Comparison of ENCODE assay signal across 9 cellular contexts in genomic region chr12:12474471-12474928, GRCh38.
A peak's percentile ranks its signal among the peaks of the same experiment; 100 is the strongest.
DNase-seq lines count a peak whose midpoint lies in the region; ATAC-seq, FAIRE-seq and TF ChIP-seq lines count a peak whose summit lies in the region.
"Had no signal": no experiment of that assay in that cellular context is flagged by ENCODE, and none has a peak within 500 bp of the region (broad histone marks: within the 10 kb centered on the region; RNA-seq: fewer than 3 reads in every experiment).

No MANE protein-coding gene starts in this region.

- H3K79me2 ChIP-seq in H9 (ENCODE audit: insufficient read depth, low read length) (no peaks in the 10 kb centered on the region), SK-N-SH (ENCODE audit: insufficient read depth) (peaks cover 13% of the 10 kb centered on the region; the same call in 1 of the 2 replicates)

- H3K14ac ChIP-seq in H9 (ENCODE audit: insufficient read depth, low read length) = no peak overlapping the region

- POLR2A ChIA-PET in SK-N-SH (lab: Yijun Ruan, JAX) = no interaction called here

- H3K9me2 ChIP-seq in SK-N-SH = no peaks in the 10 kb centered on the region

- H3K27me3 Mint-ChIP-seq in H9 (ENCODE audit: low read depth) = no peaks in the 10 kb centered on the region; the same call in 1 of the 2 replicates
- no peaks in the 10 kb centered on the region for H3K27me3 Mint-ChIP-seq in activated CD4-positive, alpha-beta T cell treated with anti-CD3 and anti-CD28 coated beads, Interleukin-2, amount 10 ng/mL, durations not matched to agents 24 days and 14 days
- no peaks in the 10 kb centered on the region for H3K27me3 Mint-ChIP-seq in memory B cell
- no peaks in the 10 kb centered on the region for H3K27me3 Mint-ChIP-seq in chondrocyte (ENCODE audit: low read depth)

- H3K4me2 ChIP-seq in H9 (ENCODE audit: insufficient read depth, insufficient read length, low read length) = no peak overlapping the region
- no peak overlapping the region for H3K4me2 ChIP-seq in SK-N-SH

- peaks cover 12 to 17% of the 10 kb centered on the region in 2 experiments for H3K9me3 Mint-ChIP-seq in H9
- H3K9me3 Mint-ChIP-seq in activated CD4-positive, alpha-beta T cell treated with anti-CD3 and anti-CD28 coated beads, Interleukin-2, amount 10 ng/mL, durations not matched to agents 24 days and 14 days = no peaks in the 10 kb centered on the region
- H3K9me3 Mint-ChIP-seq in memory B cell = no peaks in the 10 kb centered on the region
- H3K9me3 Mint-ChIP-seq in chondrocyte (ENCODE audit: low read depth) = peaks cover 2% of the 10 kb centered on the region

- CTCF ChIA-PET in SK-N-SH (lab: Yijun Ruan, JAX) = interaction anchor here (2.4 kb wide), 1 partner anchor 98 kb away, joined by 6 read pairs; no protein-coding TSS in a partner anchor

- FAIRE-seq in D721Med (lab: Jason Lieb, UNC) = no peak

- H3K9me3 ChIP-seq in H9 (ENCODE audit: control insufficient read depth, low read depth, low read length) (no peaks in the 10 kb centered on the region), SK-N-SH (no peaks in the 10 kb centered on the region)
- H3K9me3 ChIP-seq: transverse colon had no signal

- intact Hi-C loops in activated CD4-positive, alpha-beta T cell treated with anti-CD3 and anti-CD28 coated beads, Interleukin-2, amount 10 ng/mL, durations not matched to agents 24 days and 14 days (cut with micrococcal nuclease) = loop anchor here (1.0 to 2.0 kb wide), 3 partner anchors 32 to 240 kb away; no protein-coding TSS in a partner anchor

- H3K4me1 Mint-ChIP-seq in H9 = peaks cover 3 to 17% of the 10 kb centered on the region in 2 experiments; a peak in 3 of 4 replicates
- peaks cover 53% of the 10 kb centered on the region for H3K4me1 Mint-ChIP-seq in activated CD4-positive, alpha-beta T cell treated with anti-CD3 and anti-CD28 coated beads, Interleukin-2, amount 10 ng/mL, durations not matched to agents 24 days and 14 days
- H3K4me1 Mint-ChIP-seq in memory B cell = peaks cover 19% of the 10 kb centered on the region
- H3K4me1 Mint-ChIP-seq in chondrocyte (ENCODE audit: low read depth) = peaks cover 4% of the 10 kb centered on the region

- H3K9ac ChIP-seq in H9 (ENCODE audit: extremely low read depth, insufficient read length, low read length) (no peak overlapping the region), SK-N-SH (no peak overlapping the region)

- ATAC-seq in GM18520 (IDR thresholded peaks at IDR 0.05; ENCODE audit: unreplicated experiment) = peak; percentile 7
- ATAC-seq in memory B cell (ENCODE audit: low read depth) = no peak
- no peak for ATAC-seq in HG03571 (IDR thresholded peaks at IDR 0.05; ENCODE audit: unreplicated experiment)

- no peak overlapping the region for H4K5ac ChIP-seq in H9 (ENCODE audit: insufficient read length, low read depth, low read length)

- no peak for TF ChIP-seq EP300 in SK-N-SH (IDR thresholded peaks at IDR 0.05; ENCODE audit: borderline replicate concordance in 1 of 2, low read depth in 1 of 2, low read length in 1 of 2)

- no peaks in the 10 kb centered on the region for H3F3A ChIP-seq in SK-N-SH (replicated peaks; ENCODE audit: insufficient read depth)

- no peaks in the 10 kb centered on the region for H3K23me2 ChIP-seq in H9 (ENCODE audit: insufficient read length, low read depth, low read length, poor library complexity, severe bottlenecking)

- no peak overlapping the region for H3K23ac ChIP-seq in H9 (ENCODE audit: insufficient read length, low read depth, low read length)

- no peak overlapping the region for H2BK120ac ChIP-seq in H9 (ENCODE audit: low read depth, low read length, poor library complexity, severe bottlenecking)

- H3K27ac ChIP-seq in H9 (ENCODE audit: insufficient read length, low read depth, low read length) (no peak overlapping the region), SK-N-SH (ENCODE audit: low read depth in 2 of 2, low read length in 1 of 2) (peak overlapping the region in 1 of 2 experiments; percentile 10; a peak in 2 of 4 replicates)

- H2BK5ac ChIP-seq in H9 (ENCODE audit: insufficient read length, low read length) = no peak overlapping the region

- H2BK15ac ChIP-seq in H9 (ENCODE audit: low read depth, low read length) = no peak overlapping the region

- no peak overlapping the region for H3K56ac ChIP-seq in H9 (ENCODE audit: insufficient read length, low read depth, low read length)

- no peak overlapping the region for H2BK20ac ChIP-seq in H9 (ENCODE audit: low read depth, low read length, poor library complexity, severe bottlenecking)

- no peak overlapping the region for H4K91ac ChIP-seq in H9 (ENCODE audit: insufficient read length, low read depth, low read length)

- H3K4me3 Mint-ChIP-seq in H9 = no peak overlapping the region
- H3K4me3 Mint-ChIP-seq in activated CD4-positive, alpha-beta T cell treated with anti-CD3 and anti-CD28 coated beads, Interleukin-2, amount 10 ng/mL, durations not matched to agents 24 days and 14 days = peak overlapping the region; percentile 78
- H3K4me3 Mint-ChIP-seq in memory B cell = no peak overlapping the region
- no peak overlapping the region for H3K4me3 Mint-ChIP-seq in chondrocyte (ENCODE audit: unreplicated experiment)

- H3K79me1 ChIP-seq in H9 (ENCODE audit: insufficient read depth, low read depth, low read length, poor library complexity, severe bottlenecking) = no peaks in the 10 kb centered on the region

- TF ChIP-seq CTCF in H9 (conservative IDR thresholded peaks at IDR 0.05) (no peak), chondrocyte (IDR thresholded peaks at IDR 0.05) (no peak), SK-N-SH (IDR thresholded peaks at IDR 0.05) (no peak), D721Med (IDR thresholded peaks at IDR 0.05; ENCODE audit: insufficient read depth, missing control alignments) (no peak)

- H3K4ac ChIP-seq in H9 (ENCODE audit: low read depth, low read length) = no peak overlapping the region

- no peak for TF ChIP-seq RAD21 in SK-N-SH (IDR thresholded peaks at IDR 0.05; ENCODE audit: low read length)

- peak overlapping the region in 2 of 3 experiments; percentile 42 to 75; a peak in 4 of 7 replicates for H3K27ac Mint-ChIP-seq in H9
- peak overlapping the region; percentile 100 for H3K27ac Mint-ChIP-seq in activated CD4-positive, alpha-beta T cell treated with anti-CD3 and anti-CD28 coated beads, Interleukin-2, amount 10 ng/mL, durations not matched to agents 24 days and 14 days
- H3K27ac Mint-ChIP-seq in memory B cell = peak overlapping the region; percentile 29
- H3K27ac Mint-ChIP-seq in chondrocyte (ENCODE audit: unreplicated experiment) = no peak overlapping the region

- H3K36me3 Mint-ChIP-seq in H9 (ENCODE audit: insufficient read depth in 1 of 3, low read depth in 3 of 3) (peaks cover 42 to 73% (median 58%) of the 10 kb centered on the region in 3 experiments), memory B cell (peaks cover 26% of the 10 kb centered on the region), chondrocyte (ENCODE audit: low read depth) (peaks cover 22% of the 10 kb centered on the region)
- H3K36me3 Mint-ChIP-seq in activated CD4-positive, alpha-beta T cell treated with anti-CD3 and anti-CD28 coated beads, Interleukin-2, amount 10 ng/mL, durations not matched to agents 24 days and 14 days (ENCODE audit: low read depth) = peaks cover 62% of the 10 kb centered on the region

- H3T11ph ChIP-seq in H9 (ENCODE audit: low read length) = no peak overlapping the region

- H3K18ac ChIP-seq in H9 (ENCODE audit: insufficient read length, low read depth, low read length) = no peak overlapping the region

- H2BK12ac ChIP-seq in H9 (ENCODE audit: insufficient read length, low read depth, low read length) = no peak overlapping the region

- H3K27me3 ChIP-seq in H9 (ENCODE audit: insufficient read depth, low read length) (no peaks in the 10 kb centered on the region), SK-N-SH (ENCODE audit: insufficient read depth) (no peaks in the 10 kb centered on the region)
- H3K27me3 ChIP-seq: transverse colon had no signal

- H3K36me3 ChIP-seq in SK-N-SH (replicated peaks in 1 of 2; ENCODE audit: control insufficient read depth in 1 of 2, insufficient read depth in 2 of 2, low read length in 1 of 2) = peaks cover 41 to 45% of the 10 kb centered on the region in 2 experiments

- no peak overlapping the region for H3K4me3 ChIP-seq in SK-N-SH (ENCODE audit: low read depth in 2 of 2, low read length in 1 of 2)
- H3K4me3 ChIP-seq: transverse colon had no signal

- H2AK5ac ChIP-seq in H9 (ENCODE audit: insufficient read length, low read length) = no peak overlapping the region

- no CpG with 5 or more reads among the region's 8 CpGs for WGBS in H9 (ENCODE audit: extremely low coverage, insufficient read length, low lambda C conversion rate)
- WGBS in SK-N-SH (ENCODE audit: low lambda C conversion rate) = 91% methylated on average over 8 of the region's 8 CpGs

- no peak overlapping the region for H4K8ac ChIP-seq in H9 (replicated peaks; ENCODE audit: insufficient read length, low read depth, low read length)

- DNase-seq in H9 (no peak), memory B cell (ENCODE audit: low spot score in 2 of 2) (no peak), chondrocyte (ENCODE audit: low spot score) (no peak), SK-N-SH (no peak), D721Med (ENCODE audit: insufficient read length, low spot score) (no peak)
- peak; percentile 81 for DNase-seq in activated CD4-positive, alpha-beta T cell treated with anti-CD3 and anti-CD28 coated beads, Interleukin-2, amount 10 ng/mL, durations not matched to agents 24 days and 14 days
- DNase-seq: transverse colon had no signal

- H4K20me1 ChIP-seq in H9 (ENCODE audit: control insufficient read depth, insufficient read depth, insufficient read length) (no peaks in the 10 kb centered on the region), SK-N-SH (ENCODE audit: insufficient read depth) (no peaks in the 10 kb centered on the region)

- H2AFZ ChIP-seq in H9 (ENCODE audit: low read length) = no peak overlapping the region
- no peak overlapping the region for H2AFZ ChIP-seq in SK-N-SH (ENCODE audit: low read depth)

- no peaks in the 10 kb centered on the region; the same call in 1 of the 2 replicates for H3K4me1 ChIP-seq in H9 (ENCODE audit: insufficient read depth, low read length)
- no peaks in the 10 kb centered on the region for H3K4me1 ChIP-seq in SK-N-SH (ENCODE audit: control insufficient read depth in 1 of 2, insufficient read depth in 2 of 2, low read depth in 1 of 2, low read length in 1 of 2)
- H3K4me1 ChIP-seq: transverse colon had no signal

TF ChIP-seq in SK-N-SH, 30 proteins besides CTCF, POLR2A, EP300 and RAD21 (continues in another document):
- TF ChIP-seq RXRA (IDR thresholded peaks at IDR 0.05; ENCODE audit: borderline replicate concordance, low read depth) = no peak
- TF ChIP-seq GABPA (IDR thresholded peaks at IDR 0.05; ENCODE audit: low read depth) = no peak
- TF ChIP-seq MXI1 (IDR thresholded peaks at IDR 0.05; ENCODE audit: low read depth, low read length) = no peak
- TF ChIP-seq TCF12 (IDR thresholded peaks at IDR 0.05) = no peak
